ENCODE assay signal across 19 cellular contexts in the genomic region with DNA sequence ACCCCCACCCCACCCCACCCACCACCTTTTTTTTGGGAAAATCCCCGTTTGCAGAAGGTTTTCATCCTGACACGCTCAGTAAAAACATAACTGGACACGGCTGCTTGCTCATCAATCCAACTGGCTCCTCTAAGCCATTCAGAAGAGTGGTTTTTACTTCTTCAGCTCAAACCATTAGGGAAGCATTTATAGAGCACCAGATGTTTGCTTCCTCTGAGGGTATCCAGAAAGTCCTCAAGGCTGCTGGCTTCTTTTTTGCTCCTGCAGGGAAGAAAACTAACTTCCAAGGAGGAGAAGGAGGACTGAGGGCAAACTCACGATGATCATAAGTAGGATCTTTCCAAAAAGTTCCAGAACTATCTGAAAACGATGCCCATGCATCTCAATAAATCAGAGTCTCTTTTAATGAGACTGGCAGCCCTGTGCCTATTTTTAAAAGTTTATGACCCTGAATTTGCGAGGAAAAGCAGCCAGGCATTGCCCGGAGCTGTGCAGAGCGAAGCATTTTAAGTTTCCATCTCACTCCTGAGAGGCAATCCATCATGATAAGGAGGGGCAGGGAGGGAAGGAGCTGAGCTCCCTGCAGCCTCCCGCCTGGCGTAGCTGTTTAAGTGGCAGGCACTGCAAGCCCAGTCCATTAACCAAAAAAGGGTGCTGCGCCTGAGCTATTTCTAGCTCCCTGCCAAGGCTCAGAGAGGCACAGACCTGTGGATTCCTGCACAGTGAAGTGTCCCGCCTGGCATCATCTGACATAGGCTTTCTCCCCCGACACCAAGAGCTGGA.
A peak's percentile ranks its signal among the peaks of the same experiment; 100 is the strongest.
DNase-seq lines count a peak whose midpoint lies in the region; ATAC-seq and TF ChIP-seq lines count a peak whose summit lies in the region.
"Had no signal": no experiment of that assay in that cellular context is flagged by ENCODE, and none has a peak within 500 bp of the region (broad histone marks: within the 10 kb centered on the region; RNA-seq: fewer than 3 reads in every experiment).

No MANE protein-coding gene starts in this region.

- no peaks in the 10 kb centered on the region for H3F3A ChIP-seq in smooth muscle cell (ENCODE audit: low read depth)

- no peaks in the 10 kb centered on the region for H3K27me3 ChIP-seq in smooth muscle cell (ENCODE audit: low read depth)
- H3K27me3 ChIP-seq in body of pancreas: peaks cover 0 to 9% of the 10 kb centered on the region in 2 donors
- H3K27me3 ChIP-seq: foreskin keratinocyte, upper lobe of left lung had no signal

- H3K4me1 ChIP-seq in smooth muscle cell (ENCODE audit: low read depth) (peaks cover 6% of the 10 kb centered on the region), body of pancreas (no peaks in the 10 kb centered on the region)
- H3K4me1 ChIP-seq: foreskin keratinocyte had no signal

- TF ChIP-seq POLR2A in body of pancreas (IDR thresholded peaks at IDR 0.05): no peak

- H3K4me3 ChIP-seq in fibroblast of the aortic adventitia (ENCODE audit: low read depth, low read length) (no peak overlapping the region), smooth muscle cell (no peak overlapping the region), body of pancreas (no peak overlapping the region)
- H3K4me3 ChIP-seq: upper lobe of left lung had no signal

- peak; percentile 35 for DNase-seq in GM03348 (ENCODE audit: low spot score)
- DNase-seq in NCI-H226: peak; percentile 60
- peak; percentile 66 for DNase-seq in fibroblast of the aortic adventitia (ENCODE audit: low read depth)
- DNase-seq in smooth muscle cell (lab: John Stamatoyannopoulos, UW; ENCODE audit: unreplicated experiment): no peak
- DNase-seq in NCI-H526 (lab: John Stamatoyannopoulos, UW): no peak
- DNase-seq in NCI-H345 treated with DMSO at 0.1 percent for 48 hours (lab: John Stamatoyannopoulos, UW; ENCODE audit: unreplicated experiment): no peak
- no peak for DNase-seq in body of pancreas
- DNase-seq: activated CD4-positive, alpha-beta T cell treated with anti-CD3 and anti-CD28 coated beads, Interleukin-2, amount 50 U/mL, for 48 hours; activated effector memory CD4-positive, alpha-beta T cell treated with anti-CD3 and anti-CD28 coated beads, Interleukin-2, amount 50 U/mL, for 16 hours; dermis blood vessel endothelial cell; DND-41; foreskin keratinocyte; hypothalamus; NCI-H1436 treated with DMSO at 0.1 percent for 48 hours; NCI-H2171; OCI-M1; upper lobe of left lung had no signal

- no peaks in the 10 kb centered on the region for H4K20me1 ChIP-seq in smooth muscle cell (ENCODE audit: low read depth)

- TF ChIP-seq CTCF in fibroblast of the aortic adventitia (IDR thresholded peaks at IDR 0.05; ENCODE audit: insufficient read depth, low read length) (no peak), smooth muscle cell (IDR thresholded peaks at IDR 0.05; ENCODE audit: borderline replicate concordance, insufficient read depth, poor library complexity, severe bottlenecking) (no peak), body of pancreas (IDR thresholded peaks at IDR 0.05) (no peak)

- H3K27ac ChIP-seq in smooth muscle cell (ENCODE audit: low read depth) (peak overlapping the region; percentile 89), body of pancreas (no peak overlapping the region)
- H3K27ac ChIP-seq: foreskin keratinocyte, upper lobe of left lung had no signal

- H3K9me3 ChIP-seq in smooth muscle cell (replicated peaks; ENCODE audit: low read depth) (no peaks in the 10 kb centered on the region), body of pancreas (no peaks in the 10 kb centered on the region)
- H3K9me3 ChIP-seq: upper lobe of left lung had no signal

- H2AFZ ChIP-seq in smooth muscle cell (ENCODE audit: low read depth): no peak overlapping the region

- H3K4me2 ChIP-seq in smooth muscle cell: peak overlapping the region; percentile 63

- no peak for ATAC-seq in HG03354 (IDR thresholded peaks at IDR 0.05; ENCODE audit: poor library complexity, severe bottlenecking, unreplicated experiment)
- no peak for ATAC-seq in body of pancreas
- ATAC-seq: foreskin keratinocyte; stimulated activated memory B cell treated with anti-CD40 and anti-IgM and Interleukin-4, amounts not matched to agents 10 μg/mL and 1 μg/mL and 100 μg/mL, for 72 hours had no signal

- peak overlapping the region; percentile 56 for H3K9ac ChIP-seq in smooth muscle cell (ENCODE audit: low read depth)

- H3K36me3 ChIP-seq in smooth muscle cell (ENCODE audit: low read depth): no peaks in the 10 kb centered on the region
- no peaks in the 10 kb centered on the region for H3K36me3 ChIP-seq in body of pancreas (replicated peaks in 1 of 2; ENCODE audit: insufficient read depth in 1 of 2, low read depth in 2 of 2)
- H3K36me3 ChIP-seq: upper lobe of left lung had no signal

- WGBS in smooth muscle cell (ENCODE audit: low lambda C conversion rate): 26% methylated on average over 13 of the region's 13 CpGs
- 39% methylated on average over 13 of the region's 13 CpGs for WGBS in body of pancreas, 2 donors

- intact Hi-C loops in body of pancreas (cut with DNase I): no loop called here

- no peaks in the 10 kb centered on the region for H3K79me2 ChIP-seq in smooth muscle cell (ENCODE audit: low read depth)

Comparison
In these comparisons a context has a peak if more than half of its experiments do, and no peak if none do; other contexts are left out.
1. DNase-seq: peak in GM03348 (single experiment), NCI-H226 (single experiment) and fibroblast of the aortic adventitia (single experiment); none in smooth muscle cell (single experiment), NCI-H526 (0 of 2), NCI-H345 treated with DMSO at 0.1 percent for 48 hours (single experiment) and body of pancreas (0 of 4).